20 cellular contexts compared by ENCODE assay signal in the genomic region with DNA sequence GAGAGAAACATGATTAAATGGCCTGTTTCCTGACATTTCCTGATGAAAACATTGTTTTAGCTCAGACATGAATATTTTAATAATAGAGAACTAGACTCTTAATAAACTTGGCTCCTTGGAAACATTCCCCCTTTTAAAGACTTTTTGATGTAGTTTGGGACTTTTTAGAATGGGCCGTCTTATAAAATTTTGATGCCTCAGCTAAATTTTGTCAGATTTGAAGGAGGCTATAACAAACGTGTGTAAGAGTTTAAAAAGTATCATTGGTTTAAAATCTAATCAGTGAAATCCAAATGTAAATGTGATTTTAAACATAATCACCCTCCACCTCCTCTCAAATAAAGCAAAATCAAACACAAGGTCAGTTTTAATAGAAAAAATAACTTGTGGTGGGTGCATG.
"Had no signal": no experiment of that assay in that cellular context is flagged by ENCODE, and none has a peak within 500 bp of the region (broad histone marks: within the 10 kb centered on the region; RNA-seq: fewer than 3 reads in every experiment).

No MANE protein-coding gene starts in this region.

- H3K36me3 ChIP-seq: MG63 had no signal

- H3K9me3 ChIP-seq: MG63 had no signal

- DNase-seq: Karpas-422; KG1; MG63; NCI-H1092 treated with DMSO at 0.1 percent for 48 hours; NCI-H1436; NCI-H187; NCI-H2029; NCI-H2081 treated with DMSO at 0.1 percent for 48 hours; NCI-H2171; NCI-H226; NCI-H446; NCI-H510A; NCI-H524 treated with DMSO at 0.1 percent for 48 hours; NCI-H69; NCI-H774; NK-92 treated with Interleukin-12 subunit alpha and Interleukin-12 subunit beta, amount 100 ng/mL, for 24 hours; PC-3; SHP77 had no signal

- H3K4me3 ChIP-seq: MG63 had no signal

- H3K27ac ChIP-seq: RWPE1 had no signal

- ATAC-seq: Panc1, PC-3 had no signal

- H3K27me3 ChIP-seq: MG63 had no signal
